ENCODE assay signal across 8 cellular contexts in the genomic region with DNA sequence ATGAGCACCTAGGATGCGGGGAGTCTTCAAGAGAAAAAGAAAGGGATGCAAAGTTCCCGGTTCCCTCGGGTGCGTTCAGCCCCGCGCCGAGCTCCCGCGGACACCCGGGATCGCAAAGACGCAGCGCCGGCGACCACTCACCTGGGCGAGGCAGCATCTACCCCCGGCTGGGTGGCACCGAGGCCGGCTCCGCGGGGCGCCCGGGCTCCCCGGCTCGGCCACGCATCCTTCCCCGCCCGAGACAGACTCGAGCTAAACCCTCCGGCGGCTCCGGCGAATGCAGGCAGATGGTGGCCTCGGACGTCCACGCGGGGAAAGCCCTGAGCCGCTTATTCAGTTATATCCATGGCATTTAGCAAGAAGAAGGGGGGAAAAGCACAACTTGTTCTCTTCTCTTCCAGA. TPM values are rescaled to one million over a fixed set of nuclear protein-coding genes. Genes with fewer than 3 reads are reported as not detected.
A peak's percentile ranks its signal among the peaks of the same experiment; 100 is the strongest.
DNase-seq lines count a peak whose midpoint lies in the region; ATAC-seq, FAIRE-seq and TF ChIP-seq lines count a peak whose summit lies in the region.

No MANE protein-coding gene starts in this region.

- H3K9me3 ChIP-seq in iPS DF 6.9 (ENCODE audit: control insufficient read depth, insufficient read depth, low read length) = no peaks in the 10 kb centered on the region

- peak overlapping the region; percentile 59; the same call in 1 of the 2 replicates for H3K4me3 ChIP-seq in iPS DF 6.9 (ENCODE audit: low read length)
- H3K4me3 ChIP-seq in skin epidermis = peak overlapping the region; percentile 7 to 47 (median 30)

- POLR2A ChIA-PET in activated CD8-positive, alpha-beta T cell treated with anti-CD3 and anti-CD28 coated beads for 36 hours (lab: Charles Lee) = interaction anchor here (0.6 kb wide), 1 partner anchor 140 kb away, joined by 3 read pairs; no protein-coding TSS in a partner anchor

- peaks cover 10% of the 10 kb centered on the region for H3K4me1 ChIP-seq in iPS DF 6.9 (ENCODE audit: control insufficient read depth, insufficient read depth, low read length)

- CTCF ChIA-PET in activated CD8-positive, alpha-beta T cell treated with anti-CD3 and anti-CD28 coated beads for 36 hours (lab: Charles Lee) = interaction anchor here (0.6 to 2.0 kb wide), 10 partner anchors 11 to 258 kb away, joined by 3 to 7 read pairs (median 4); no protein-coding TSS in a partner anchor

- H3K36me3 Mint-ChIP-seq in activated CD8-positive, alpha-beta T cell treated with anti-CD3 and anti-CD28 coated beads for 36 hours (ENCODE audit: low read depth) = no peaks in the 10 kb centered on the region

- no peak for FAIRE-seq in GM19239 (lab: Jason Lieb, UNC)

- no peak overlapping the region for H3K27ac ChIP-seq in iPS DF 6.9 (ENCODE audit: low read length)
- no peak overlapping the region for H3K27ac ChIP-seq in skin epidermis

- peaks cover 6% of the 10 kb centered on the region; the same call in 1 of the 2 replicates for H3K27me3 ChIP-seq in iPS DF 6.9 (ENCODE audit: control insufficient read depth, insufficient read depth, low read length)

- H3K36me3 ChIP-seq in iPS DF 6.9 (ENCODE audit: control insufficient read depth, insufficient read depth, low read length) = no peaks in the 10 kb centered on the region

- peak overlapping the region; percentile 70 for H3K4me3 Mint-ChIP-seq in activated CD8-positive, alpha-beta T cell treated with anti-CD3 and anti-CD28 coated beads for 36 hours

- H3K27ac Mint-ChIP-seq in activated CD8-positive, alpha-beta T cell treated with anti-CD3 and anti-CD28 coated beads for 36 hours = no peak overlapping the region

- H3K9me3 Mint-ChIP-seq in activated CD8-positive, alpha-beta T cell treated with anti-CD3 and anti-CD28 coated beads for 36 hours = no peaks in the 10 kb centered on the region

- TF ChIP-seq CTCF in activated CD8-positive, alpha-beta T cell treated with anti-CD3 and anti-CD28 coated beads for 36 hours (IDR thresholded peaks at IDR 0.05) = no peak

- H3K4me1 Mint-ChIP-seq in activated CD8-positive, alpha-beta T cell treated with anti-CD3 and anti-CD28 coated beads for 36 hours (ENCODE audit: low read depth) = peaks cover 15% of the 10 kb centered on the region

- intact Hi-C loops in activated CD8-positive, alpha-beta T cell treated with anti-CD3 and anti-CD28 coated beads for 36 hours (cut with micrococcal nuclease) = no loop called here

- WGBS in iPS DF 6.9 (ENCODE audit: insufficient coverage, insufficient read length) = no CpG with 5 or more reads among the region's 38 CpGs

- peaks cover 35% of the 10 kb centered on the region for H3K27me3 Mint-ChIP-seq in activated CD8-positive, alpha-beta T cell treated with anti-CD3 and anti-CD28 coated beads for 36 hours

- DNase-seq in NCI-H146 (lab: John Stamatoyannopoulos, UW) (peak; percentile 45), NCI-H146 treated with DMSO at 0.1 percent for 48 hours (lab: John Stamatoyannopoulos, UW; ENCODE audit: unreplicated experiment) (no peak), iPS DF 6.9 (ENCODE audit: low read depth, low spot score) (no peak), GM19239 (ENCODE audit: insufficient read length, low spot score) (no peak)
- no peak for DNase-seq in activated CD8-positive, alpha-beta T cell treated with anti-CD3 and anti-CD28 coated beads for 36 hours

- no peak for ATAC-seq in activated CD8-positive, alpha-beta T cell treated with anti-CD3 and anti-CD28 coated beads for 36 hours
- ATAC-seq in HG03025 (IDR thresholded peaks at IDR 0.05; ENCODE audit: low FRiP score, unreplicated experiment) (no peak), HG02571 (IDR thresholded peaks at IDR 0.05; ENCODE audit: unreplicated experiment) (no peak)

RNA-seq across cellular contexts. Expression of gene LRFN2, which starts 0.4 kb away (rescaled TPM):
- total RNA-seq in activated CD8-positive, alpha-beta T cell treated with anti-CD3 and anti-CD28 coated beads for 36 hours = not detected
